Comparison of ENCODE assay signal across 7 cellular contexts in the genomic region with DNA sequence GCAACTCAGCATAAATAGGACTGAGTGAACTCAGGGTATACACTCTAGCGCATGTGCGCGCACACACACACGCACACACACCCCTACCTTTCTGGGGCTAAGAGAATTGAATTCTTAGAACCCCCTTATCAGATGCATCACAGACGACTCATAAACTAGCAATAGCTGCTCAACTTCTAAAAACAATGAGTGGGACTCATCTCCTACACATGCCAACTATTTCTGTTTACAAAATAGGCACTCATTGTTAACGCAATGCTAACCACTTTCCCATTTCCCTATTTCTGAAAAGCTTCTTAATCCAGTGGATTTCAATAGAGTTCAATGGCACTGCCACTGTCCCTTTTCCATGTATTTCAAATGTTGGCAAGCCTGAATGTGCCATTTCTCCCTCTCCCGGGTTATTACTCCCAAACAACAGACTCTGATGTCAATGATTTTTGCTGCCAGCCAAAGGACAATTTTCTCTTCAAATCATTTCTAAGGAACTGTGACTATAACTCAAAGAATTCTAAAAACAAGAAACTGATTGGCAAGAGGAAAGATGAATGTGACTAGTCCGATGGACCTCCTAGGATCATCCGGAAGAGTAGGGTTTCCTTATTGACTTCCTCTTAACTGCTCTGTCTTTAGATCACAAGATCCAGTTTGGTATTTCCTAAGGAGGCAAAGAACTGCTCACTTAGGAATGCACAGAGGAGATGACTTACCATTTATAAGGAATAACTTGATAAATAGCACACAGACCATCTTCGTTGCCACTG. TPM values are rescaled to one million over a fixed set of nuclear protein-coding genes. Genes with fewer than 3 reads are reported as not detected.
DNase-seq lines count a peak whose midpoint lies in the region; ATAC-seq, FAIRE-seq and TF ChIP-seq lines count a peak whose summit lies in the region.

No MANE protein-coding gene starts in this region.

- no peak overlapping the region for H3K18ac ChIP-seq in trophoblast cell (ENCODE audit: low read length)

- no peak overlapping the region for H2BK120ac ChIP-seq in trophoblast cell (ENCODE audit: insufficient read depth, low read length, poor library complexity)

- peak overlapping the region; percentile 31 for H3K4me2 ChIP-seq in trophoblast cell (ENCODE audit: low read length)

- no peaks in the 10 kb centered on the region for H3K9me3 ChIP-seq in HUES48 (ENCODE audit: control insufficient read depth, insufficient read depth, low read length)
- no peaks in the 10 kb centered on the region for H3K9me3 ChIP-seq in colonic mucosa
- H3K9me3 ChIP-seq in trophoblast cell (ENCODE audit: insufficient read depth, low read depth, low read length), result no peaks in the 10 kb centered on the region

- no CpG with 5 or more reads among the region's 10 CpGs for WGBS in trophoblast cell (ENCODE audit: extremely low coverage, insufficient coverage, insufficient read length)

- H3K23ac ChIP-seq in trophoblast cell (ENCODE audit: low read length), result no peak overlapping the region

- FAIRE-seq in frontal cortex (lab: Jason Lieb, UNC), result no peak

- intact Hi-C loops in colonic mucosa (cut with DNase I), result no loop called here

- no peak overlapping the region for H4K91ac ChIP-seq in trophoblast cell (ENCODE audit: low read depth, low read length)

- H3K14ac ChIP-seq in trophoblast cell (ENCODE audit: low read length), result no peak overlapping the region

- peaks cover 16% of the 10 kb centered on the region for H3K79me1 ChIP-seq in trophoblast cell (ENCODE audit: low read length)

- no peak overlapping the region for H2BK12ac ChIP-seq in trophoblast cell (ENCODE audit: low read length)

- H2AK5ac ChIP-seq in trophoblast cell (ENCODE audit: low read length), result no peak overlapping the region

- H4K8ac ChIP-seq in trophoblast cell (ENCODE audit: low read depth, low read length), result no peak overlapping the region

- H4K12ac ChIP-seq in trophoblast cell (ENCODE audit: low read depth, low read length), result no peak overlapping the region

- no peak for ATAC-seq in HG03521 (IDR thresholded peaks at IDR 0.05; ENCODE audit: unreplicated experiment)
- ATAC-seq in GM18502 (IDR thresholded peaks at IDR 0.05; ENCODE audit: poor library complexity, unreplicated experiment), result no peak

- peak overlapping the region; percentile 19 for H3K27ac ChIP-seq in HUES48 (ENCODE audit: low read depth, low read length)
- peak overlapping the region; percentile 70 for H3K27ac ChIP-seq in colonic mucosa
- H3K27ac ChIP-seq in trophoblast cell (ENCODE audit: low read depth, low read length), result peak overlapping the region; percentile 94

- no peak overlapping the region for H3K4ac ChIP-seq in trophoblast cell (ENCODE audit: low read depth, low read length)

- H3K4me1 ChIP-seq in HUES48 (ENCODE audit: control insufficient read depth, insufficient read depth, low read length) (peaks cover 41% of the 10 kb centered on the region), colonic mucosa (peaks cover 9% of the 10 kb centered on the region), trophoblast cell (ENCODE audit: control insufficient read depth in 1 of 2, insufficient read depth in 2 of 2, low read length in 2 of 2) (peaks cover 19 to 36% of the 10 kb centered on the region in 2 experiments)

- H3K79me2 ChIP-seq in trophoblast cell (ENCODE audit: control insufficient read depth, insufficient read depth, low read length, poor library complexity), result peaks cover 2% of the 10 kb centered on the region

- H3K27me3 ChIP-seq in HUES48 (ENCODE audit: control insufficient read depth, insufficient read depth, low read length) (no peaks in the 10 kb centered on the region), colonic mucosa (no peaks in the 10 kb centered on the region), trophoblast cell (ENCODE audit: insufficient read depth, low read length) (no peaks in the 10 kb centered on the region)

- no peak overlapping the region for H3K9ac ChIP-seq in HUES48 (ENCODE audit: low read depth, low read length)
- peak overlapping the region in 1 of 2 donors; percentile 58 for H3K9ac ChIP-seq in colonic mucosa (ENCODE audit: low read depth in 2 of 2, low read length in 2 of 2)
- H3K9ac ChIP-seq in trophoblast cell (ENCODE audit: low read length), result no peak overlapping the region

- DNase-seq in activated CD4-positive, alpha-beta T cell treated with anti-CD3 and anti-CD28 coated beads for 1 hour, result peak; percentile 60
- no peak for DNase-seq in colonic mucosa
- DNase-seq in trophoblast cell, result peak; percentile 87 to 96
- DNase-seq in frontal cortex (ENCODE audit: low spot score in 2 of 2), result no peak

- H3K36me3 ChIP-seq in HUES48 (ENCODE audit: control insufficient read depth, insufficient read depth, low read length) (peaks cover 83% of the 10 kb centered on the region), colonic mucosa (no peaks in the 10 kb centered on the region), trophoblast cell (ENCODE audit: control insufficient read depth in 1 of 2, insufficient read depth in 2 of 2, low read length in 2 of 2) (peaks cover 11 to 23% of the 10 kb centered on the region in 2 experiments)

- TF ChIP-seq CTCF in colonic mucosa (IDR thresholded peaks at IDR 0.05), result no peak

- no peak overlapping the region for H2AFZ ChIP-seq in trophoblast cell (ENCODE audit: insufficient read depth, low read length, poor library complexity)

- H3K4me3 ChIP-seq in HUES48 (ENCODE audit: low read depth, low read length), result no peak overlapping the region
- H3K4me3 ChIP-seq in colonic mucosa, result no peak overlapping the region
- no peak overlapping the region for H3K4me3 ChIP-seq in trophoblast cell (ENCODE audit: low read depth, low read length)

- peak overlapping the region; percentile 81 for H2BK5ac ChIP-seq in trophoblast cell (ENCODE audit: low read depth, low read length, poor library complexity)

RNA-seq across cellular contexts. Expression of a gene that starts 48.8 kb away (rescaled TPM):
- total RNA-seq in colonic mucosa, result 100 to 1,000 TPM; 117 to 118 TPM
- 376 TPM in 2 replicates for polyA plus RNA-seq in trophoblast cell (2013)
- total RNA-seq in frontal cortex, result 269 TPM

Comparison
In these comparisons a context has a peak if more than half of its experiments do, and no peak if none do; other contexts are left out.
1. H3K27ac ChIP-seq: peak in every context shown above with its lines; median percentile 94 in trophoblast cell; 70 in colonic mucosa; 19 in HUES48.
2. DNase-seq: peak in activated CD4-positive, alpha-beta T cell treated with anti-CD3 and anti-CD28 coated beads for 1 hour (single experiment) and trophoblast cell (2 of 2); none in colonic mucosa (single experiment) and frontal cortex (0 of 2).